In genomic region chr2:221529943-221530652, GRCh38 we compare ENCODE assay signal across 8 cellular contexts. TPM values are rescaled to one million over a fixed set of nuclear protein-coding genes. Genes with fewer than 3 reads are reported as not detected.
DNase-seq lines count a peak whose midpoint lies in the region; ATAC-seq, FAIRE-seq and TF ChIP-seq lines count a peak whose summit lies in the region.

No MANE protein-coding gene starts in this region.

- H3K36me3 ChIP-seq in aorta (ENCODE audit: control insufficient read depth in 1 of 2, insufficient read depth in 2 of 2, low read length in 1 of 2): no peaks in the 10 kb centered on the region

- no peaks in the 10 kb centered on the region for H3K27me3 ChIP-seq in aorta (ENCODE audit: control insufficient read depth in 1 of 2, insufficient read depth in 2 of 2, low read length in 1 of 2)

- FAIRE-seq in GM12891 (lab: Jason Lieb, UNC): no peak

- peaks cover 34% of the 10 kb centered on the region for H3K4me1 Mint-ChIP-seq in activated naive CD8-positive, alpha-beta T cell treated with anti-CD3 and anti-CD28 coated beads, Interleukin-2, amount 50 U/mL, for 24 hours

- peak; percentile 43 for ATAC-seq in activated naive CD8-positive, alpha-beta T cell treated with anti-CD3 and anti-CD28 coated beads, Interleukin-2, amount 50 U/mL, for 24 hours
- ATAC-seq in left colon (peak; percentile 34), HG02885 (IDR thresholded peaks at IDR 0.05; ENCODE audit: poor library complexity, unreplicated experiment) (no peak), GM18867 (IDR thresholded peaks at IDR 0.05; ENCODE audit: unreplicated experiment) (no peak), aorta (ENCODE audit: low FRiP score) (no peak)

- peaks cover 2% of the 10 kb centered on the region for H3K36me3 Mint-ChIP-seq in activated naive CD8-positive, alpha-beta T cell treated with anti-CD3 and anti-CD28 coated beads, Interleukin-2, amount 50 U/mL, for 24 hours (ENCODE audit: low read depth)

- DNase-seq in AG20443 (ENCODE audit: low spot score) (peak; percentile 55), LHCN-M2 (ENCODE audit: low read depth) (peak; percentile 91), left colon (no peak), GM12891 (ENCODE audit: insufficient read length, low spot score) (no peak), aorta (no peak)
- no peak for DNase-seq in activated naive CD8-positive, alpha-beta T cell treated with anti-CD3 and anti-CD28 coated beads, Interleukin-2, amount 50 U/mL, for 24 hours

- 79 to 85% methylated on average over 10 of the region's 10 CpGs for WGBS in aorta, 2 donors

- intact Hi-C loops in left colon (cut with DNase I, micrococcal nuclease) (no loop called here), aorta (cut with DNase I) (no loop called here)

- no peaks in the 10 kb centered on the region for H3K9me3 Mint-ChIP-seq in activated naive CD8-positive, alpha-beta T cell treated with anti-CD3 and anti-CD28 coated beads, Interleukin-2, amount 50 U/mL, for 24 hours

- no peak for TF ChIP-seq POLR2A in GM12891 (IDR thresholded peaks at IDR 0.05; ENCODE audit: low read depth, low read length)

- H3K4me1 ChIP-seq in aorta (ENCODE audit: control insufficient read depth in 1 of 2, insufficient read depth in 2 of 2, low read length in 2 of 2): no peaks in the 10 kb centered on the region

- peak overlapping the region; percentile 77 for H3K27ac Mint-ChIP-seq in activated naive CD8-positive, alpha-beta T cell treated with anti-CD3 and anti-CD28 coated beads, Interleukin-2, amount 50 U/mL, for 24 hours

- H3K9me3 ChIP-seq in aorta (ENCODE audit: control insufficient read depth, low read length): no peaks in the 10 kb centered on the region

- no peaks in the 10 kb centered on the region for H3K27me3 Mint-ChIP-seq in activated naive CD8-positive, alpha-beta T cell treated with anti-CD3 and anti-CD28 coated beads, Interleukin-2, amount 50 U/mL, for 24 hours

- H3K4me3 ChIP-seq in aorta (ENCODE audit: low read length in 2 of 2): no peak overlapping the region

- no peak overlapping the region for H3K27ac ChIP-seq in aorta (ENCODE audit: low read depth in 1 of 2, low read length in 2 of 2)

- H3K4me3 Mint-ChIP-seq in activated naive CD8-positive, alpha-beta T cell treated with anti-CD3 and anti-CD28 coated beads, Interleukin-2, amount 50 U/mL, for 24 hours: peak overlapping the region; percentile 70

TF ChIP-seq in GM12891, 5 proteins besides CTCF, POLR2A, EP300 and RAD21:
- no peak for TF ChIP-seq POLR2AphosphoS5 (IDR thresholded peaks at IDR 0.05; ENCODE audit: low read depth, low read length)
- TF ChIP-seq POU2F2 (IDR thresholded peaks at IDR 0.05; ENCODE audit: low read depth, low read length): no peak
- TF ChIP-seq SPI1 (IDR thresholded peaks at IDR 0.05; ENCODE audit: low read depth, low read length): no peak
- TF ChIP-seq TAF1 (IDR thresholded peaks at IDR 0.05; ENCODE audit: low read depth, low read length): no peak
- no peak for TF ChIP-seq PAX5 (IDR thresholded peaks at IDR 0.05; ENCODE audit: insufficient read depth, low read length, severe bottlenecking)

RNA-seq across cellular contexts. Expression of gene EPHA4, which starts 42.0 kb away (rescaled TPM):
- total RNA-seq in LHCN-M2 (2014; rRNA removed) (6.6 and 17.4 TPM in 2 replicates), left colon (10 to 100 TPM; 16.5 to 21.2 TPM), aorta (10 to 100 TPM; 19.9 to 32.1 TPM)
- polyA plus RNA-seq in LHCN-M2 (2012): 3.6 TPM
- 0.03 TPM for polyA plus RNA-seq in GM12891 (2012; ENCODE audit: low read depth, missing spikeins)
- polyA plus RNA-seq in aorta: 1 to 10 TPM; 2.9 to 5.3 TPM

Comparison
In these comparisons a context has a peak if more than half of its experiments do, and no peak if none do; other contexts are left out.
1. DNase-seq: peak in AG20443 (single experiment) and LHCN-M2 (single experiment); none in activated naive CD8-positive, alpha-beta T cell treated with anti-CD3 and anti-CD28 coated beads, Interleukin-2, amount 50 U/mL, for 24 hours (single experiment), left colon (0 of 2), GM12891 (single experiment) and aorta (0 of 2).
2. ATAC-seq: peak in activated naive CD8-positive, alpha-beta T cell treated with anti-CD3 and anti-CD28 coated beads, Interleukin-2, amount 50 U/mL, for 24 hours (single experiment) and left colon (single experiment); none in HG02885 (single experiment), GM18867 (single experiment) and aorta (single experiment).